23 cellular contexts compared by ENCODE assay signal in the genomic region with DNA sequence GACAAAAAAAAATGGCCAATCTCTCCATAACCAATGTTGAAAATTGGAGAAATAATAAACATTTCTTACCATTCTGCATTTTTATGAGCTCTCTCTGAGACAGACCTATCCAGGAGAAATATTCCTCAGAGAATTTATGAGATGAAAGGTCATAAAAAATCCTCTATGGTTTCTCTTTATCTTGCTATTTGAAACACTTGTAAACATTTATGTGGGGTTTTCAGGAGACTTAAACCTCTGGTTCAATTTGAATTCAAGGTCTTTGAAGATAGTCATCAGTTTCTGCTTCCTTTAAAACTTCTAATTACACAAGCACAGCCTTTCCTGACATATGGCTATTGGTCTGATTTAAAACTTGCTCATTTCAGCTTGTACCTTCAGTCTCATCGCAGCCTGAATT.
"Had no signal": no experiment of that assay in that cellular context is flagged by ENCODE, and none has a peak within 500 bp of the region (broad histone marks: within the 10 kb centered on the region; RNA-seq: fewer than 3 reads in every experiment).

No MANE protein-coding gene starts in this region.

- H3K27me3 ChIP-seq: hepatocyte, ovary, right atrium auricular region, right lobe of liver, stomach, suprapubic skin, tibial artery, upper lobe of right lung had no signal

- H3K4me2 ChIP-seq: hepatocyte, smooth muscle cell had no signal

- H3K36me3 ChIP-seq: left ventricle myocardium inferior, ovary, right atrium auricular region, right lobe of liver, stomach, suprapubic skin, thoracic aorta, tibial artery, upper lobe of right lung had no signal

- H3K4me1 ChIP-seq: left ventricle myocardium inferior, right atrium auricular region, right lobe of liver, suprapubic skin, tibial artery, upper lobe of right lung had no signal

- ATAC-seq: mucosa of descending colon; naive thymus-derived CD4-positive, alpha-beta T cell; natural killer cell treated with Interleukin-12 subunit alpha and Interleukin-12 subunit beta and Interleukin-15 and Interleukin-18, amount 100 ng/mL, for 72 hours; right lobe of liver; stimulated activated naive B cell treated with anti-CD40 and anti-IgM and Interleukin-4, amounts not matched to agents 10 μg/mL and 1 μg/mL and 100 μg/mL, for 72 hours; stimulated activated naive CD8-positive, alpha-beta T cell treated with anti-CD3 and anti-CD28 coated beads, Interleukin-15, Interleukin-2, amounts not matched to agents 100 U/mL and 50 U/mL, for 24 hours; upper lobe of right lung had no signal

- H3K4me3 ChIP-seq: hepatocyte, left ventricle myocardium inferior, lung, mucosa of descending colon, ovary, right atrium auricular region, right lobe of liver, smooth muscle cell, stomach, suprapubic skin, thoracic aorta, tibial artery, upper lobe of right lung had no signal

- H3K79me2 ChIP-seq: hepatocyte had no signal

- H3K27ac ChIP-seq: hepatocyte, left ventricle myocardium inferior, ovary, right atrium auricular region, right lobe of liver, stomach, suprapubic skin, thoracic aorta, tibial artery, upper lobe of right lung had no signal

- H3K9me3 ChIP-seq: left ventricle myocardium inferior, mucosa of descending colon, ovary, right atrium auricular region, right lobe of liver, stomach, suprapubic skin, thoracic aorta, tibial artery, upper lobe of right lung had no signal

- DNase-seq: islet precursor cell; left ventricle myocardium inferior; midbrain; mucosa of descending colon; naive thymus-derived CD4-positive, alpha-beta T cell; ovary; right lobe of liver; stimulated activated CD4-positive, alpha-beta T cell treated with anti-CD3 and anti-CD28 coated beads, Interleukin-15, amount 100 ng/mL, for 24 hours; stimulated activated CD4-positive, alpha-beta T cell treated with anti-CD3 and anti-CD28 coated beads, Interleukin-2, amount 100 ng/mL, for 24 hours; stimulated activated CD4-positive, alpha-beta T cell treated with anti-CD3 and anti-CD28 coated beads, Interleukin-4, amount 100 ng/mL, for 1 hour; stimulated activated naive B cell treated with anti-CD40 and anti-IgM and Interleukin-4, amounts not matched to agents 10 μg/mL and 1 μg/mL and 100 μg/mL, for 72 hours; stimulated activated naive CD8-positive, alpha-beta T cell treated with anti-CD3 and anti-CD28 coated beads, Interleukin-15, Interleukin-2, amounts not matched to agents 100 U/mL and 50 U/mL, for 24 hours; stomach; tibial artery; trophoblast cell; upper lobe of right lung had no signal
